1 cellular context compared by ENCODE assay signal in genomic region chr5:43769576-43770352, GRCh38.
A peak's percentile ranks its signal among the peaks of the same experiment; 100 is the strongest.
TF ChIP-seq lines count a peak whose summit lies in the region.

No MANE protein-coding gene starts in this region.

TF ChIP-seq in K562, 482 proteins besides CTCF, POLR2A, EP300 and RAD21 (continued from another document):
- TF ChIP-seq, protein P1, sequence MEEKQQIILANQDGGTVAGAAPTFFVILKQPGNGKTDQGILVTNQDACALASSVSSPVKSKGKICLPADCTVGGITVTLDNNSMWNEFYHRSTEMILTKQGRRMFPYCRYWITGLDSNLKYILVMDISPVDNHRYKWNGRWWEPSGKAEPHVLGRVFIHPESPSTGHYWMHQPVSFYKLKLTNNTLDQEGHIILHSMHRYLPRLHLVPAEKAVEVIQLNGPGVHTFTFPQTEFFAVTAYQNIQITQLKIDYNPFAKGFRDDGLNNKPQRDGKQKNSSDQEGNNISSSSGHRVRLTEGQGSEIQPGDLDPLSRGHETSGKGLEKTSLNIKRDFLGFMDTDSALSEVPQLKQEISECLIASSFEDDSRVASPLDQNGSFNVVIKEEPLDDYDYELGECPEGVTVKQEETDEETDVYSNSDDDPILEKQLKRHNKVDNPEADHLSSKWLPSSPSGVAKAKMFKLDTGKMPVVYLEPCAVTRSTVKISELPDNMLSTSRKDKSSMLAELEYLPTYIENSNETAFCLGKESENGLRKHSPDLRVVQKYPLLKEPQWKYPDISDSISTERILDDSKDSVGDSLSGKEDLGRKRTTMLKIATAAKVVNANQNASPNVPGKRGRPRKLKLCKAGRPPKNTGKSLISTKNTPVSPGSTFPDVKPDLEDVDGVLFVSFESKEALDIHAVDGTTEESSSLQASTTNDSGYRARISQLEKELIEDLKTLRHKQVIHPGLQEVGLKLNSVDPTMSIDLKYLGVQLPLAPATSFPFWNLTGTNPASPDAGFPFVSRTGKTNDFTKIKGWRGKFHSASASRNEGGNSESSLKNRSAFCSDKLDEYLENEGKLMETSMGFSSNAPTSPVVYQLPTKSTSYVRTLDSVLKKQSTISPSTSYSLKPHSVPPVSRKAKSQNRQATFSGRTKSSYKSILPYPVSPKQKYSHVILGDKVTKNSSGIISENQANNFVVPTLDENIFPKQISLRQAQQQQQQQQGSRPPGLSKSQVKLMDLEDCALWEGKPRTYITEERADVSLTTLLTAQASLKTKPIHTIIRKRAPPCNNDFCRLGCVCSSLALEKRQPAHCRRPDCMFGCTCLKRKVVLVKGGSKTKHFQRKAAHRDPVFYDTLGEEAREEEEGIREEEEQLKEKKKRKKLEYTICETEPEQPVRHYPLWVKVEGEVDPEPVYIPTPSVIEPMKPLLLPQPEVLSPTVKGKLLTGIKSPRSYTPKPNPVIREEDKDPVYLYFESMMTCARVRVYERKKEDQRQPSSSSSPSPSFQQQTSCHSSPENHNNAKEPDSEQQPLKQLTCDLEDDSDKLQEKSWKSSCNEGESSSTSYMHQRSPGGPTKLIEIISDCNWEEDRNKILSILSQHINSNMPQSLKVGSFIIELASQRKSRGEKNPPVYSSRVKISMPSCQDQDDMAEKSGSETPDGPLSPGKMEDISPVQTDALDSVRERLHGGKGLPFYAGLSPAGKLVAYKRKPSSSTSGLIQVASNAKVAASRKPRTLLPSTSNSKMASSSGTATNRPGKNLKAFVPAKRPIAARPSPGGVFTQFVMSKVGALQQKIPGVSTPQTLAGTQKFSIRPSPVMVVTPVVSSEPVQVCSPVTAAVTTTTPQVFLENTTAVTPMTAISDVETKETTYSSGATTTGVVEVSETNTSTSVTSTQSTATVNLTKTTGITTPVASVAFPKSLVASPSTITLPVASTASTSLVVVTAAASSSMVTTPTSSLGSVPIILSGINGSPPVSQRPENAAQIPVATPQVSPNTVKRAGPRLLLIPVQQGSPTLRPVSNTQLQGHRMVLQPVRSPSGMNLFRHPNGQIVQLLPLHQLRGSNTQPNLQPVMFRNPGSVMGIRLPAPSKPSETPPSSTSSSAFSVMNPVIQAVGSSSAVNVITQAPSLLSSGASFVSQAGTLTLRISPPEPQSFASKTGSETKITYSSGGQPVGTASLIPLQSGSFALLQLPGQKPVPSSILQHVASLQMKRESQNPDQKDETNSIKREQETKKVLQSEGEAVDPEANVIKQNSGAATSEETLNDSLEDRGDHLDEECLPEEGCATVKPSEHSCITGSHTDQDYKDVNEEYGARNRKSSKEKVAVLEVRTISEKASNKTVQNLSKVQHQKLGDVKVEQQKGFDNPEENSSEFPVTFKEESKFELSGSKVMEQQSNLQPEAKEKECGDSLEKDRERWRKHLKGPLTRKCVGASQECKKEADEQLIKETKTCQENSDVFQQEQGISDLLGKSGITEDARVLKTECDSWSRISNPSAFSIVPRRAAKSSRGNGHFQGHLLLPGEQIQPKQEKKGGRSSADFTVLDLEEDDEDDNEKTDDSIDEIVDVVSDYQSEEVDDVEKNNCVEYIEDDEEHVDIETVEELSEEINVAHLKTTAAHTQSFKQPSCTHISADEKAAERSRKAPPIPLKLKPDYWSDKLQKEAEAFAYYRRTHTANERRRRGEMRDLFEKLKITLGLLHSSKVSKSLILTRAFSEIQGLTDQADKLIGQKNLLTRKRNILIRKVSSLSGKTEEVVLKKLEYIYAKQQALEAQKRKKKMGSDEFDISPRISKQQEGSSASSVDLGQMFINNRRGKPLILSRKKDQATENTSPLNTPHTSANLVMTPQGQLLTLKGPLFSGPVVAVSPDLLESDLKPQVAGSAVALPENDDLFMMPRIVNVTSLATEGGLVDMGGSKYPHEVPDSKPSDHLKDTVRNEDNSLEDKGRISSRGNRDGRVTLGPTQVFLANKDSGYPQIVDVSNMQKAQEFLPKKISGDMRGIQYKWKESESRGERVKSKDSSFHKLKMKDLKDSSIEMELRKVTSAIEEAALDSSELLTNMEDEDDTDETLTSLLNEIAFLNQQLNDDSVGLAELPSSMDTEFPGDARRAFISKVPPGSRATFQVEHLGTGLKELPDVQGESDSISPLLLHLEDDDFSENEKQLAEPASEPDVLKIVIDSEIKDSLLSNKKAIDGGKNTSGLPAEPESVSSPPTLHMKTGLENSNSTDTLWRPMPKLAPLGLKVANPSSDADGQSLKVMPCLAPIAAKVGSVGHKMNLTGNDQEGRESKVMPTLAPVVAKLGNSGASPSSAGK (IDR thresholded peaks at IDR 0.05), result peak; percentile 75
- TF ChIP-seq ZNF24 (IDR thresholded peaks at IDR 0.05) (no peak), TSHZ1 (CRISPR knock-in tag; IDR thresholded peaks at IDR 0.05) (no peak), CREB3 (tag; conservative IDR thresholded peaks at IDR 0.05; ENCODE audit: low read depth) (peak; percentile 72), NR2C2 (CRISPR knock-in tag; IDR thresholded peaks at IDR 0.05) (no peak), NR2C2 (tag; IDR thresholded peaks at IDR 0.05) (peak; percentile 68; the same call in 1 of the 2 replicates), ZC3H11A (IDR thresholded peaks at IDR 0.05; ENCODE audit: low read depth, low read length) (no peak), POU5F1 (IDR thresholded peaks at IDR 0.05; ENCODE audit: borderline replicate concordance, low read depth, low read length, partially characterized antibody) (no peak), ESRRB (CRISPR knock-in tag; IDR thresholded peaks at IDR 0.05; ENCODE audit: borderline replicate concordance) (no peak), HNRNPLL (IDR thresholded peaks at IDR 0.05; ENCODE audit: low read depth, low read length, poor library complexity, severe bottlenecking) (no peak), ZFPM2 (CRISPR knock-in tag; IDR thresholded peaks at IDR 0.05) (no peak), KLF6 (CRISPR knock-in tag; IDR thresholded peaks at IDR 0.05; ENCODE audit: borderline replicate concordance) (peak; percentile 18; the same call in 1 of the 2 replicates), CEBPG (CRISPR knock-in tag; IDR thresholded peaks at IDR 0.05) (no peak), CEBPG (tag; conservative IDR thresholded peaks at IDR 0.05 in 1 of 2, IDR thresholded peaks at IDR 0.05 in 1 of 2) (peak in 1 of 2 experiments; percentile 29; a peak in 1 of 4 replicates), BRD4 (IDR thresholded peaks at IDR 0.05) (peak; percentile 58; the same call in 1 of the 2 replicates)
- TF ChIP-seq, protein P2, sequence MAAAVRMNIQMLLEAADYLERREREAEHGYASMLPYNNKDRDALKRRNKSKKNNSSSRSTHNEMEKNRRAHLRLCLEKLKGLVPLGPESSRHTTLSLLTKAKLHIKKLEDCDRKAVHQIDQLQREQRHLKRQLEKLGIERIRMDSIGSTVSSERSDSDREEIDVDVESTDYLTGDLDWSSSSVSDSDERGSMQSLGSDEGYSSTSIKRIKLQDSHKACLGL (CRISPR knock-in tag; IDR thresholded peaks at IDR 0.05; ENCODE audit: borderline replicate concordance, poor library complexity, severe bottlenecking), result no peak
